Comparison of ENCODE assay signal across 20 cellular contexts in the genomic region with DNA sequence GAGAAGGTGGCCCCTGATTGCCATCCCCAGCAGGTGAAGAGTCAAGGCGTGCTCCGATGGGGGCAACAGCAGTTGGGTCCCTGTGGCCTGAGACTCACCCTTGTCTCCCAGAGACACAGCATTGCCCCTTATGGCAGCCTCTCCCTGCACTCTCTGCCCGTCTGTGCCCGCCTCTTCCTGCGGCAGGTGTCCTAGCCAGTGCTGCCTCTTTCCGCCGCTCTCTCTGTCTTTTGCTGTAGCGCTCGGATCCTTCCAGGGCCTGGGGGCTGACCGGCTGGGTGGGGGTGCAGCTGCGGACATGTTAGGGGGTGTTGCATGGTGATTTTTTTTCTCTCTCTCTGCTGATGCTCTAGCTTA.
"Had no signal": no experiment of that assay in that cellular context is flagged by ENCODE, and none has a peak within 500 bp of the region (broad histone marks: within the 10 kb centered on the region; RNA-seq: fewer than 3 reads in every experiment).

No MANE protein-coding gene starts in this region.

- FAIRE-seq: colon, keratinocyte had no signal

- H3K4me3 Mint-ChIP-seq: activated B cell treated with CpG ODN at 0.5 μM for 24 hours; activated CD4-positive, alpha-beta T cell treated with anti-CD3 and anti-CD28 coated beads for 36 hours; activated T-cell treated with anti-CD3 and anti-CD28 coated beads, Interleukin-2, amount 50 U/mL, for 72 hours; central memory CD8-positive, alpha-beta T cell; natural killer cell treated with Interleukin-12 subunit alpha and Interleukin-12 subunit beta and Interleukin-15 and Interleukin-18, amount 100 ng/mL, for 72 hours; T-helper 1 cell treated with Interleukin-12 subunit alpha and Interleukin-12 subunit beta and Interleukin-4 antibody, amounts not matched to agents 30 μg/mL and 1 μg/mL, for 36 hours had no signal

- H3K27me3 ChIP-seq: brain microvascular endothelial cell had no signal

- H3K4me1 Mint-ChIP-seq: activated CD4-positive, alpha-beta T cell treated with anti-CD3 and anti-CD28 coated beads for 36 hours; central memory CD8-positive, alpha-beta T cell had no signal

- H3K27ac Mint-ChIP-seq: activated B cell treated with CpG ODN at 0.5 μM for 24 hours; activated CD4-positive, alpha-beta T cell treated with anti-CD3 and anti-CD28 coated beads for 36 hours; activated T-cell treated with anti-CD3 and anti-CD28 coated beads, Interleukin-2, amount 50 U/mL, for 72 hours; natural killer cell treated with Interleukin-12 subunit alpha and Interleukin-12 subunit beta and Interleukin-15 and Interleukin-18, amount 100 ng/mL, for 72 hours; T-helper 1 cell treated with Interleukin-12 subunit alpha and Interleukin-12 subunit beta and Interleukin-4 antibody, amounts not matched to agents 30 μg/mL and 1 μg/mL, for 36 hours had no signal

- H3K27me3 Mint-ChIP-seq: activated B cell treated with CpG ODN at 0.5 μM for 24 hours; activated CD4-positive, alpha-beta T cell treated with anti-CD3 and anti-CD28 coated beads for 36 hours; central memory CD8-positive, alpha-beta T cell; natural killer cell treated with Interleukin-12 subunit alpha and Interleukin-12 subunit beta and Interleukin-15 and Interleukin-18, amount 100 ng/mL, for 72 hours had no signal

- DNase-seq: activated B cell treated with CpG ODN at 0.5 μM for 24 hours; activated CD4-positive, alpha-beta T cell treated with anti-CD3 and anti-CD28 coated beads for 36 hours; activated CD4-positive, alpha-beta T cell treated with anti-CD3 and anti-CD28 coated beads, Interleukin-2, amount 50 U/mL, for 48 hours; activated effector memory CD4-positive, alpha-beta T cell treated with anti-CD3 and anti-CD28 coated beads, Interleukin-2, amount 50 U/mL, for 16 hours; activated naive CD4-positive, alpha-beta T cell treated with anti-CD3 and anti-CD28 coated beads, Interleukin-2, amount 50 U/mL, for 16 hours; activated T-cell treated with anti-CD3 and anti-CD28 coated beads, Interleukin-2, amount 50 U/mL, for 72 hours; anterior cingulate cortex; brain microvascular endothelial cell; effector memory CD4-positive, alpha-beta T cell; midbrain; nucleus accumbens; stimulated activated CD4-positive, alpha-beta T cell treated with anti-CD3 and anti-CD28 coated beads, Interleukin-2, amount 100 ng/mL, for 48 hours; stimulated activated CD8-positive, alpha-beta memory T cell treated with anti-CD3 and anti-CD28 coated beads, Interleukin-4, amount 100 ng/mL, for 48 hours; stimulated activated naive CD4-positive, alpha-beta T cell treated with Interleukin-2 at 50 U/mL for 16 hours; T1000 had no signal

- H3K9me3 Mint-ChIP-seq: activated B cell treated with CpG ODN at 0.5 μM for 24 hours; activated T-cell treated with anti-CD3 and anti-CD28 coated beads, Interleukin-2, amount 50 U/mL, for 72 hours; central memory CD8-positive, alpha-beta T cell; natural killer cell treated with Interleukin-12 subunit alpha and Interleukin-12 subunit beta and Interleukin-15 and Interleukin-18, amount 100 ng/mL, for 72 hours; T-helper 1 cell treated with Interleukin-12 subunit alpha and Interleukin-12 subunit beta and Interleukin-4 antibody, amounts not matched to agents 30 μg/mL and 1 μg/mL, for 36 hours had no signal

- H3K36me3 Mint-ChIP-seq: natural killer cell treated with Interleukin-12 subunit alpha and Interleukin-12 subunit beta and Interleukin-15 and Interleukin-18, amount 100 ng/mL, for 72 hours had no signal

- H3K27ac ChIP-seq: brain microvascular endothelial cell had no signal

- ATAC-seq: activated CD4-positive, alpha-beta T cell treated with anti-CD3 and anti-CD28 coated beads for 36 hours; activated T-cell treated with anti-CD3 and anti-CD28 coated beads, Interleukin-2, amount 50 U/mL, for 72 hours; natural killer cell treated with Interleukin-12 subunit alpha and Interleukin-12 subunit beta and Interleukin-15 and Interleukin-18, amount 100 ng/mL, for 72 hours had no signal
